Comparison of ENCODE assay signal across 8 cellular contexts in the genomic region with DNA sequence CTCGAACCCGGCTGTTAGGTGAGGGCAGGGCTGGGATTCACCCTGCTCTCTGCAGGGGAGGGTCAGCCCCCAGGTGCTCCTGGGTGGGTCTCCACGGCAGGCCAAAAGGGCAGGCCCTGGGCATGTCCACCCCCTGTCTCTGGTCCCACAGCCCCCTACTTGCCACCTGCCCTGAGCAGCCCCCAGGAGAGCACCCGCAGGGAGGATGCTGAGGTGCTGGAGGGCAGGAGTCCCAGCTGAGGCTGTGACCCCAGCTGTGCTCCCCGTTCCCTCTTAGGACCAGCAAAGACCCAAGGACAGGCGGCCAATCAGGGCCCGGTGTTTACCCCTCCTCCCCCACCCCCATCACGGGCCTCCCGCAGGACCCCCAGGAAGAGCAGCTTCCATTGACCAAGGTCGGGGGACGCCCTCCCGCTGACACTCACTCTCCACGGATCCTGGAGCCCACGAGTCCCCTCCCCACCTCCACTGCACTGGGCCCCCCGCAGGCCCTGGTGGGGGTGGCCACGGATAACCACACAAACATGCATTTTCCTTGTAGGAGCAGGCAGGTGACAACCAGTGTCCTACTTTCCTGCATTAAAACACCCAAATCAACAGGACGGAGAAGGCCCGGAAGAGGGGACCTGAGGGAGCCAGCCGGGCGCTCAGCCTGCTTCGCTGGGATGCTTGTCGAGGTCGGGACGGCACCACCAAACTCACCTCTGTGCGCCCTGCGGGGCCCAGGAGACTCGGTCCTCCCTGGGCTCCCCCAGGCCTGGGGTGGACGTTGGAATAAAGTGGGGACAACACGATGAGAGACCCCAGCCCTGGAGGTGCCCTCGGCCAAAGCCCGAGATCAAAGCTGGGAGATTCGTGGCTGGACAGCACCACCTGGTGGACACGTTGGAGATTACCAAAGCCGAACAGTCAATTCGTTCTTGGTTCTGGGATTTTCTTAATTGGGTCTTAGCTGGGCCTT. TPM values are rescaled to one million over a fixed set of nuclear protein-coding genes. Genes with fewer than 3 reads are reported as not detected.
DNase-seq lines count a peak whose midpoint lies in the region; ATAC-seq, FAIRE-seq and TF ChIP-seq lines count a peak whose summit lies in the region.

No MANE protein-coding gene starts in this region.

- H3K9me3 ChIP-seq in vagina: no peaks in the 10 kb centered on the region

- DNase-seq in BJ (ENCODE audit: low read depth) (no peak), HFF-Myc (ENCODE audit: extremely low read depth, low read depth) (no peak), RWPE1 (ENCODE audit: low spot score) (peak; percentile 49), frontal cortex (ENCODE audit: low spot score in 2 of 2) (peak; percentile 63 to 75), pons (ENCODE audit: low spot score) (peak; percentile 15), vagina (ENCODE audit: extremely low spot score in 2 of 2) (no peak)
- peak; percentile 37 for DNase-seq in activated effector memory CD4-positive, alpha-beta T cell treated with Interleukin-2 at 50 U/mL for 16 hours

- no peak for ATAC-seq in GM19395 (IDR thresholded peaks at IDR 0.05; ENCODE audit: unreplicated experiment)

- no peak overlapping the region for H3K4me3 ChIP-seq in BJ (ENCODE audit: low read depth, low read length)
- no peak overlapping the region for H3K4me3 ChIP-seq in HFF-Myc (replicated peaks; ENCODE audit: low read depth, low read length)
- peak overlapping the region in 1 of 2 donors; percentile 34 for H3K4me3 ChIP-seq in vagina

- peak; percentile 76 for TF ChIP-seq CTCF in BJ (IDR thresholded peaks at IDR 0.05; ENCODE audit: insufficient read depth, low read depth, low read length)
- TF ChIP-seq CTCF in HFF-Myc (IDR thresholded peaks at IDR 0.05; ENCODE audit: low read depth, low read length, missing control alignments): peak; percentile 67
- peak; percentile 83 for TF ChIP-seq CTCF in RWPE1 (conservative IDR thresholded peaks at IDR 0.05; ENCODE audit: low read depth)
- peak; percentile 67 to 78 (median 76) for TF ChIP-seq CTCF in vagina (IDR thresholded peaks at IDR 0.05)

- POLR2A ChIA-PET in BJ (lab: Charles Lee): no interaction called here
- POLR2A ChIA-PET in RWPE1 (lab: Yijun Ruan, JAX; ENCODE audit: low non-redundant PET): no interaction called here

- FAIRE-seq in frontal cortex (lab: Jason Lieb, UNC): no peak

- H3K36me3 ChIP-seq in BJ (ENCODE audit: control insufficient read depth, insufficient read depth, low read length): no peaks in the 10 kb centered on the region
- H3K36me3 ChIP-seq in vagina: no peaks in the 10 kb centered on the region

- H3K27me3 ChIP-seq in BJ (ENCODE audit: control insufficient read depth, insufficient read depth, low read length): no peaks in the 10 kb centered on the region
- H3K27me3 ChIP-seq in vagina: no peaks in the 10 kb centered on the region

- H3K27ac ChIP-seq in RWPE1: no peak overlapping the region
- H3K27ac ChIP-seq in vagina: peak overlapping the region; percentile 12

- CTCF ChIA-PET in BJ (lab: Yijun Ruan, JAX): interaction anchor here (0.7 to 3.0 kb wide), 18 partner anchors 10 to 700 kb away, joined by 3 to 15 read pairs (median 4); partner anchors contain the start of gene ENGASE
- CTCF ChIA-PET in RWPE1 (lab: Yijun Ruan, JAX): interaction anchor here (0.6 to 1.1 kb wide), 14 partner anchors 9 to 328 kb away, joined by 3 to 5 read pairs (median 3); no protein-coding TSS in a partner anchor

- H3K4me1 ChIP-seq in vagina: peaks cover 16% of the 10 kb centered on the region

- TF ChIP-seq POLR2A in vagina (IDR thresholded peaks at IDR 0.05): no peak

- intact Hi-C loops in vagina (cut with DNase I): no loop called here

RNA-seq across cellular contexts. Expression of gene ENPP7, which starts 22.5 kb away (rescaled TPM):
- polyA plus RNA-seq in BJ (2011; rRNA removed): not detected in 2 replicates
- not detected in 2 replicates for polyA minus RNA-seq in BJ (2011; rRNA and poly(A)+ RNA removed)
- total RNA-seq in frontal cortex (not detected), vagina (not detected)

Comparison
In these comparisons a context has a peak if more than half of its experiments do, and no peak if none do; other contexts are left out.
1. DNase-seq: peak in RWPE1 (single experiment), activated effector memory CD4-positive, alpha-beta T cell treated with Interleukin-2 at 50 U/mL for 16 hours (single experiment), frontal cortex (2 of 2) and pons (single experiment); none in BJ (single experiment), HFF-Myc (single experiment) and vagina (0 of 2).
2. Peak in every context shown above with its lines, with median percentiles within 50 percentile points of each other: CTCF ChIP-seq.